20 cellular contexts compared by ENCODE assay signal in genomic region chr20:62323980-62324906, GRCh38. TPM values are rescaled to one million over a fixed set of nuclear protein-coding genes. Genes with fewer than 3 reads are reported as not detected.
DNase-seq lines count a peak whose midpoint lies in the region; ATAC-seq, FAIRE-seq and TF ChIP-seq lines count a peak whose summit lies in the region.
"Had no signal": no experiment of that assay in that cellular context is flagged by ENCODE, and none has a peak within 500 bp of the region (broad histone marks: within the 10 kb centered on the region; RNA-seq: fewer than 3 reads in every experiment).

No MANE protein-coding gene starts in this region.

- intact Hi-C loops in Caco-2 (cut with micrococcal nuclease; ENCODE audit: unreplicated experiment) (no loop called here), right lobe of liver (cut with DNase I) (no loop called here)

- no peak for TF ChIP-seq POLR2A in right lobe of liver (IDR thresholded peaks at IDR 0.05)

- H3K36me3 ChIP-seq in Caco-2 (ENCODE audit: control insufficient read depth, insufficient read depth, low read length) (peaks cover 46% of the 10 kb centered on the region), RWPE2 (ENCODE audit: low read depth) (peaks cover 92% of the 10 kb centered on the region), right lobe of liver (peaks cover 0 to 11% (median 4%) of the 10 kb centered on the region in 4 donors), MG63 (peaks cover 49% of the 10 kb centered on the region)

- no peak for DNase-seq in Caco-2
- no peak for DNase-seq in HTR-8/SVneo (ENCODE audit: insufficient read length, low spot score)
- DNase-seq in RWPE2 (ENCODE audit: low spot score), result peak; percentile 89
- DNase-seq in right lobe of liver, result peak; percentile 43 to 83 (median 83)
- no peak for DNase-seq in MG63
- DNase-seq in NCI-H2107 (lab: John Stamatoyannopoulos, UW), result no peak
- DNase-seq: ACHN; CD4-positive, CD25-positive, alpha-beta regulatory T cell; DMS153; DMS79 treated with DMSO at 0.1 percent for 48 hours; EL; H7; IMR-90; KG1 had no signal

- no peaks in the 10 kb centered on the region for H3K27me3 Mint-ChIP-seq in Caco-2 (ENCODE audit: insufficient read depth, unreplicated experiment)

- H3K36me3 Mint-ChIP-seq in Caco-2 (ENCODE audit: insufficient read depth, unreplicated experiment), result peaks cover 100% of the 10 kb centered on the region
- H3K36me3 Mint-ChIP-seq: CD4-positive, CD25-positive, alpha-beta regulatory T cell had no signal

- H3K4me1 ChIP-seq in Caco-2, result no peaks in the 10 kb centered on the region
- no peaks in the 10 kb centered on the region for H3K4me1 ChIP-seq in RWPE2 (ENCODE audit: insufficient read depth, poor library complexity, severe bottlenecking)
- H3K4me1 ChIP-seq in right lobe of liver, result peaks cover 0 to 8% (median 0%) of the 10 kb centered on the region in 4 donors

- peak overlapping the region; percentile 6 for H3K27ac Mint-ChIP-seq in Caco-2 (ENCODE audit: unreplicated experiment)
- H3K27ac Mint-ChIP-seq: CD4-positive, CD25-positive, alpha-beta regulatory T cell; GM23338 had no signal

- no peaks in the 10 kb centered on the region for H3K27me3 ChIP-seq in Caco-2 (replicated peaks; ENCODE audit: control insufficient read depth, insufficient read depth, low read length)
- no peaks in the 10 kb centered on the region for H3K27me3 ChIP-seq in RWPE2 (ENCODE audit: insufficient read depth, poor library complexity, severe bottlenecking)
- H3K27me3 ChIP-seq in right lobe of liver, result no peaks in the 10 kb centered on the region
- H3K27me3 ChIP-seq in MG63, result no peaks in the 10 kb centered on the region
- H3K27me3 ChIP-seq: BLaER1 treated with 17β-estradiol and CSF1 and Interleukin-3, amounts not matched to agents 10 nM and 100 nM had no signal

- H3K9me3 ChIP-seq in Caco-2 (peaks cover 7% of the 10 kb centered on the region; the same call in 1 of the 2 replicates), RWPE2 (ENCODE audit: severe bottlenecking) (no peaks in the 10 kb centered on the region), right lobe of liver (no peaks in the 10 kb centered on the region), MG63 (no peaks in the 10 kb centered on the region)
- H3K9me3 ChIP-seq: BLaER1 treated with 17β-estradiol and CSF1 and Interleukin-3, amounts not matched to agents 10 nM and 100 nM had no signal

- TSS peak; percentile 40 for BruUV-seq in Caco-2 (replicated peaks; lab: Mats Ljungman, UMichigan)

- WGBS in right lobe of liver (ENCODE audit: insufficient coverage, low coverage, low lambda C conversion rate, missing lambda C conversion rate), result 60% methylated on average over 2 of the region's 25 CpGs

- TF ChIP-seq CTCF in Caco-2 (IDR thresholded peaks at IDR 0.05; ENCODE audit: insufficient read depth in 1 of 2, low read depth in 1 of 2, low read length in 1 of 2, severe bottlenecking in 1 of 2, unreplicated experiment in 1 of 2) (no peak), RWPE2 (IDR thresholded peaks at IDR 0.05; ENCODE audit: poor library complexity, severe bottlenecking) (no peak), right lobe of liver (IDR thresholded peaks at IDR 0.05) (no peak)

- H3K9me3 Mint-ChIP-seq in Caco-2 (ENCODE audit: unreplicated experiment), result no peaks in the 10 kb centered on the region
- H3K9me3 Mint-ChIP-seq: CD4-positive, CD25-positive, alpha-beta regulatory T cell had no signal

- ATAC-seq in RWPE2 (ENCODE audit: low read depth) (no peak), right lobe of liver (peak in 3 of 4 donors; percentile 18 to 49 (median 24)), HG03378 (IDR thresholded peaks at IDR 0.05; ENCODE audit: unreplicated experiment) (no peak)
- ATAC-seq: GM23338 had no signal

- CTCF ChIA-PET in Caco-2 (lab: Charles Lee), result interaction anchor here (2.2 kb wide), 1 partner anchor 59 kb away, joined by 8 read pairs; no protein-coding TSS in a partner anchor

- POLR2A ChIA-PET in Caco-2 (lab: Charles Lee), result no interaction called here

- no peak overlapping the region for H3K4me3 ChIP-seq in Caco-2 (ENCODE audit: low read depth, low read length)
- H3K4me3 ChIP-seq in RWPE2 (ENCODE audit: severe bottlenecking), result no peak overlapping the region
- H3K4me3 ChIP-seq in right lobe of liver, result no peak overlapping the region
- no peak overlapping the region for H3K4me3 ChIP-seq in MG63
- H3K4me3 ChIP-seq: BLaER1 treated with 17β-estradiol and CSF1 and Interleukin-3, amounts not matched to agents 10 nM and 100 nM; GM23338 had no signal

- no peak overlapping the region for H3K4me3 Mint-ChIP-seq in Caco-2 (ENCODE audit: unreplicated experiment)
- H3K4me3 Mint-ChIP-seq: CD4-positive, CD25-positive, alpha-beta regulatory T cell; GM23338 had no signal

- no peaks in the 10 kb centered on the region for H3K4me1 Mint-ChIP-seq in Caco-2 (ENCODE audit: low read depth, unreplicated experiment)
- H3K4me1 Mint-ChIP-seq: CD4-positive, CD25-positive, alpha-beta regulatory T cell; GM23338 had no signal

- H3K27ac ChIP-seq in RWPE2 (ENCODE audit: poor library complexity, severe bottlenecking) (no peak overlapping the region), right lobe of liver (no peak overlapping the region)
- H3K27ac ChIP-seq: BLaER1 treated with 17β-estradiol and CSF1 and Interleukin-3, amounts not matched to agents 10 nM and 100 nM had no signal

- peak; percentile 26 for FAIRE-seq in HTR-8/SVneo (lab: Jason Lieb, UNC)
- FAIRE-seq: D721Med, G401.6, GM12891 had no signal

RNA-seq across cellular contexts. Expression of gene ADRM1, which starts 21.4 kb away (rescaled TPM):
- total RNA-seq in Caco-2 (2022) (261 and 263 TPM in 2 replicates), right lobe of liver (100 to 1,000 TPM in 2 of 6 experiments, 10 to 100 TPM in 4; 49.5 to 139 (median 55.7) TPM)
- total RNA-seq in MG63 (2014; rRNA removed; shearing (Covaris generic); ENCODE audit: low replicate concordance), result 264 and 328 TPM in 2 replicates

RNA-seq across cellular contexts. Expression of gene LAMA5, which starts 42.9 kb away (rescaled TPM):
- total RNA-seq in Caco-2 (2022) (1,050 and 1,125 TPM in 2 replicates), right lobe of liver (10 to 100 TPM; 30.3 to 80.8 (median 47.1) TPM)
- total RNA-seq in MG63 (2014; rRNA removed; shearing (Covaris generic); ENCODE audit: low replicate concordance), result 12.8 and 22.2 TPM in 2 replicates

Comparison
In these comparisons a context has a peak if more than half of its experiments do, and no peak if none do; other contexts are left out.
1. DNase-seq: peak in RWPE2 (single experiment) and right lobe of liver (3 of 3); none in Caco-2 (0 of 2), HTR-8/SVneo (single experiment), MG63 (single experiment) and NCI-H2107 (single experiment).
2. ATAC-seq: peak in right lobe of liver (3 of 4); none in RWPE2 (single experiment) and HG03378 (single experiment).
3. RNA of gene LAMA5, which starts 42.9 kb away (total RNA-seq): 1,050 to 1,125 TPM in Caco-2; 30.3 to 80.8 TPM in right lobe of liver and 12.8 to 22.2 TPM in MG63; every median in the first group is over 10 times any median in the second.